ENCODE assay signal across 19 cellular contexts in the genomic region with DNA sequence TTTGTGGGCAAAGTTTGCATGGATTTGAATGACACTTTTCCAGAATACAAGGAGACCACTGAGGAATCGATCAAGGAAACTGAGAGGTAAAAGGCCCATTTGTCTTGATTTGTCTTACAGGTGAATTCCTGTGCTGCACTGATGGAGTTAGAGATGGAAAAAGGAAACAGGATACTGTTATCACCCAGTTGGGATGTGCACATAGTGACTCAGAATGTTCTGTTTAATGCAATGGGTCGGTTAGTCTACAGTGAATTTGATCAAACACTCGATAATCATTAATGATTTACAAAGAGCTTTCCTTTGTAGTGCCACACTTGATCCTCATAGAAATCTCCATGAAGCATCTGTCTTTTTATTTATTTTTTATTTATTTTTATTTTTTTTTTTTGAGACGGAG.
DNase-seq lines count a peak whose midpoint lies in the region; ATAC-seq and TF ChIP-seq lines count a peak whose summit lies in the region.
"Had no signal": no experiment of that assay in that cellular context is flagged by ENCODE, and none has a peak within 500 bp of the region (broad histone marks: within the 10 kb centered on the region; RNA-seq: fewer than 3 reads in every experiment).

No MANE protein-coding gene starts in this region.

- dilution Hi-C loops in mammary epithelial cell (cut with HindIII; ENCODE audit: low sequenced_read_pairs): no loop called here

- peak; percentile 83 to 94 (median 89) for ATAC-seq in right lobe of liver
- ATAC-seq: A549, HCT116 had no signal

- intact Hi-C loops in right lobe of liver (cut with DNase I): no loop called here
- intact Hi-C loops in mammary epithelial cell (cut with micrococcal nuclease): no loop called here

- CTCF ChIA-PET in mammary epithelial cell (lab: Charles Lee; ENCODE audit: low non-redundant PET): no interaction called here

- H2AFZ ChIP-seq in mammary epithelial cell (ENCODE audit: low read depth, low read length): no peak overlapping the region

- H3K27me3 ChIP-seq in right lobe of liver (no peaks in the 10 kb centered on the region), mammary epithelial cell (ENCODE audit: insufficient read depth, low read length) (peaks cover 3% of the 10 kb centered on the region)

- H3K27ac ChIP-seq in right lobe of liver (no peak overlapping the region), mammary epithelial cell (ENCODE audit: insufficient read depth, low read depth, low read length) (no peak overlapping the region)
- H3K27ac ChIP-seq: A549, C4-2B, HL-60 had no signal

- H3K4me1 ChIP-seq in right lobe of liver: peaks cover 0 to 6% (median 0%) of the 10 kb centered on the region in 4 donors
- peaks cover 11% of the 10 kb centered on the region for H3K4me1 ChIP-seq in mammary epithelial cell (ENCODE audit: insufficient read depth, low read length)

- TF ChIP-seq POLR2A in right lobe of liver (IDR thresholded peaks at IDR 0.05): no peak

- H3K4me2 ChIP-seq in mammary epithelial cell (ENCODE audit: insufficient read depth, low read depth, low read length): no peak overlapping the region
- H3K4me2 ChIP-seq: A549 had no signal

- no peaks in the 10 kb centered on the region for H3K79me2 ChIP-seq in mammary epithelial cell (ENCODE audit: insufficient read depth, low read length)

- BruUV-seq in mammary epithelial cell (replicated peaks; lab: Mats Ljungman, UMichigan): no TSS peak

- DNase-seq in DMS53 (lab: John Stamatoyannopoulos, UW): peak; percentile 93
- DNase-seq in kidney tubule cell (ENCODE audit: low spot score): peak; percentile 49
- no peak for DNase-seq in right lobe of liver
- no peak for DNase-seq in cerebellar nuclear complex (lab: John Stamatoyannopoulos, UW)
- DNase-seq in mammary epithelial cell: no peak
- DNase-seq in dermis blood vessel endothelial cell: no peak
- DNase-seq: AML-193; CD4-positive, alpha-beta T cell; DMS 273 treated with DMSO at 0.1 percent for 48 hours; DMS79; GDM1; GOT3; H7; HFFc6; KBM-7 had no signal

- H3K9me3 ChIP-seq in right lobe of liver (no peaks in the 10 kb centered on the region), mammary epithelial cell (replicated peaks; ENCODE audit: insufficient read depth, low read length) (no peaks in the 10 kb centered on the region)
- H3K9me3 ChIP-seq: A549 had no signal

- H3K4me3 ChIP-seq in right lobe of liver (no peak overlapping the region), mammary epithelial cell (replicated peaks in 1 of 3; ENCODE audit: insufficient read depth in 1 of 3, low read depth in 2 of 3, low read length in 3 of 3) (no peak overlapping the region)
- H3K4me3 ChIP-seq: A549 had no signal

- 58% methylated on average over 4 of the region's 4 CpGs for WGBS in right lobe of liver (ENCODE audit: insufficient coverage, low coverage, low lambda C conversion rate, missing lambda C conversion rate)
- 86% methylated on average over 4 of the region's 4 CpGs for WGBS in mammary epithelial cell (ENCODE audit: low coverage, missing lambda C conversion rate)

- in situ Hi-C loops in mammary epithelial cell (cut with MboI; ENCODE audit: low sequenced_read_pairs in 2 of 2): no loop called here

- no peaks in the 10 kb centered on the region for H4K20me1 ChIP-seq in mammary epithelial cell (ENCODE audit: insufficient read depth, low read length)

- no peak overlapping the region for H3K9ac ChIP-seq in mammary epithelial cell (ENCODE audit: insufficient read depth, low read length)

- H3K36me3 ChIP-seq in right lobe of liver (peaks cover 0 to 35% (median 0%) of the 10 kb centered on the region in 4 donors), mammary epithelial cell (ENCODE audit: insufficient read depth, low read length) (no peaks in the 10 kb centered on the region)

- no peak for TF ChIP-seq CTCF in right lobe of liver (IDR thresholded peaks at IDR 0.05)
- no peak for TF ChIP-seq CTCF in mammary epithelial cell (conservative IDR thresholded peaks at IDR 0.05 in 1 of 2, IDR thresholded peaks at IDR 0.05 in 1 of 2; ENCODE audit: extremely low read depth in 1 of 2, insufficient read depth in 1 of 2, low read depth in 1 of 2, low read length in 2 of 2)

Comparison
In these comparisons a context has a peak if more than half of its experiments do, and no peak if none do; other contexts are left out.
1. DNase-seq: peak in DMS53 (single experiment) and kidney tubule cell (single experiment); none in right lobe of liver (0 of 3), cerebellar nuclear complex (0 of 2), mammary epithelial cell (single experiment) and dermis blood vessel endothelial cell (single experiment).